8 cellular contexts compared by ENCODE assay signal in genomic region chr19:45440259-45440638, GRCh38. TPM values are rescaled to one million over a fixed set of nuclear protein-coding genes. Genes with fewer than 3 reads are reported as not detected.
DNase-seq lines count a peak whose midpoint lies in the region; ATAC-seq and TF ChIP-seq lines count a peak whose summit lies in the region.

No MANE protein-coding gene starts in this region.

- no peaks in the 10 kb centered on the region for H3K9me3 Mint-ChIP-seq in activated CD4-positive, alpha-beta T cell treated with anti-CD3 and anti-CD28 coated beads, Interleukin-2, amount 10 ng/mL, durations not matched to agents 24 days and 14 days

- H3K27me3 ChIP-seq in ascending aorta: no peaks in the 10 kb centered on the region

- H3K4me1 Mint-ChIP-seq in activated CD4-positive, alpha-beta T cell treated with anti-CD3 and anti-CD28 coated beads, Interleukin-2, amount 10 ng/mL, durations not matched to agents 24 days and 14 days: peaks cover 29% of the 10 kb centered on the region

- DNase-seq in activated CD4-positive, alpha-beta T cell treated with anti-CD3 and anti-CD28 coated beads, Interleukin-2, amount 10 ng/mL, durations not matched to agents 24 days and 14 days: peak; percentile 64
- no peak for DNase-seq in activated CD4-positive, alpha-beta T cell treated with anti-CD3 and anti-CD28 coated beads for 4 hours
- DNase-seq in ascending aorta (ENCODE audit: low spot score in 2 of 2): no peak
- DNase-seq in left kidney (ENCODE audit: low read depth, low spot score): peak; percentile 34
- no peak for DNase-seq in HuH-7 (ENCODE audit: low spot score)
- DNase-seq in AG08395 (ENCODE audit: low spot score): no peak

- peaks cover 5 to 24% of the 10 kb centered on the region in 2 donors for H3K4me1 ChIP-seq in ascending aorta

- no peak for ATAC-seq in GM21528 (IDR thresholded peaks at IDR 0.05; ENCODE audit: low FRiP score, unreplicated experiment)

- H3K36me3 Mint-ChIP-seq in activated CD4-positive, alpha-beta T cell treated with anti-CD3 and anti-CD28 coated beads, Interleukin-2, amount 10 ng/mL, durations not matched to agents 24 days and 14 days (ENCODE audit: low read depth): no peaks in the 10 kb centered on the region

- H3K27ac Mint-ChIP-seq in activated CD4-positive, alpha-beta T cell treated with anti-CD3 and anti-CD28 coated beads, Interleukin-2, amount 10 ng/mL, durations not matched to agents 24 days and 14 days: peak overlapping the region; percentile 83

- peak overlapping the region; percentile 80 for H3K4me3 Mint-ChIP-seq in activated CD4-positive, alpha-beta T cell treated with anti-CD3 and anti-CD28 coated beads, Interleukin-2, amount 10 ng/mL, durations not matched to agents 24 days and 14 days

- H3K4me3 ChIP-seq in ascending aorta: peak overlapping the region; percentile 50 to 87

- H3K27ac ChIP-seq in ascending aorta: peak overlapping the region; percentile 97 to 99
- peak overlapping the region; percentile 96 for H3K27ac ChIP-seq in temporal lobe (ENCODE audit: low read depth, low read length)

- no peaks in the 10 kb centered on the region for H3K36me3 ChIP-seq in ascending aorta

- intact Hi-C loops in activated CD4-positive, alpha-beta T cell treated with anti-CD3 and anti-CD28 coated beads, Interleukin-2, amount 10 ng/mL, durations not matched to agents 24 days and 14 days (cut with micrococcal nuclease): no loop called here
- intact Hi-C loops in ascending aorta (cut with DNase I): no loop called here

- H3K27me3 Mint-ChIP-seq in activated CD4-positive, alpha-beta T cell treated with anti-CD3 and anti-CD28 coated beads, Interleukin-2, amount 10 ng/mL, durations not matched to agents 24 days and 14 days: peaks cover 6% of the 10 kb centered on the region

- TF ChIP-seq CTCF in ascending aorta (IDR thresholded peaks at IDR 0.05): no peak

- H3K9me3 ChIP-seq in ascending aorta: no peaks in the 10 kb centered on the region

RNA-seq across cellular contexts. Expression of gene ERCC1, which starts 16.5 kb away (rescaled TPM):
- total RNA-seq in activated CD4-positive, alpha-beta T cell treated with anti-CD3 and anti-CD28 coated beads, Interleukin-2, amount 10 ng/mL, durations not matched to agents 24 days and 14 days: 123 and 124 TPM in 2 replicates
- 142 TPM for total RNA-seq in ascending aorta
- 43.8 TPM for total RNA-seq in temporal lobe

RNA-seq across cellular contexts. Expression of gene FOSB, which starts 27.5 kb away (rescaled TPM):
- total RNA-seq in activated CD4-positive, alpha-beta T cell treated with anti-CD3 and anti-CD28 coated beads, Interleukin-2, amount 10 ng/mL, durations not matched to agents 24 days and 14 days: 11.3 TPM in 2 replicates
- 511 TPM for total RNA-seq in ascending aorta
- 0.49 TPM for total RNA-seq in temporal lobe

RNA-seq across cellular contexts. Expression of gene POLR1G, which starts 33.8 kb away (rescaled TPM):
- total RNA-seq in activated CD4-positive, alpha-beta T cell treated with anti-CD3 and anti-CD28 coated beads, Interleukin-2, amount 10 ng/mL, durations not matched to agents 24 days and 14 days: 25.3 and 26.5 TPM in 2 replicates
- total RNA-seq in ascending aorta: 3.7 TPM
- total RNA-seq in temporal lobe: 4.2 TPM

RNA-seq across cellular contexts. Expression of gene PPP1R13L, which starts 35.4 kb away (rescaled TPM):
- total RNA-seq in activated CD4-positive, alpha-beta T cell treated with anti-CD3 and anti-CD28 coated beads, Interleukin-2, amount 10 ng/mL, durations not matched to agents 24 days and 14 days: 12.7 and 13.4 TPM in 2 replicates
- total RNA-seq in ascending aorta (27.8 TPM), temporal lobe (0.49 TPM)

RNA-seq across cellular contexts. Expression of gene RTN2, which starts 56.6 kb away (rescaled TPM):
- 2.6 and 2.8 TPM in 2 replicates for total RNA-seq in activated CD4-positive, alpha-beta T cell treated with anti-CD3 and anti-CD28 coated beads, Interleukin-2, amount 10 ng/mL, durations not matched to agents 24 days and 14 days
- total RNA-seq in ascending aorta: 37.1 TPM
- total RNA-seq in temporal lobe: 58.8 TPM

Comparison
In these comparisons a context has a peak if more than half of its experiments do, and no peak if none do; other contexts are left out.
1. DNase-seq: peak in activated CD4-positive, alpha-beta T cell treated with anti-CD3 and anti-CD28 coated beads, Interleukin-2, amount 10 ng/mL, durations not matched to agents 24 days and 14 days (single experiment) and left kidney (single experiment); none in activated CD4-positive, alpha-beta T cell treated with anti-CD3 and anti-CD28 coated beads for 4 hours (0 of 2), ascending aorta (0 of 2), HuH-7 (single experiment) and AG08395 (single experiment).
2. RNA of gene FOSB, which starts 27.5 kb away (total RNA-seq): 511 TPM in ascending aorta (single experiment); 11.3 TPM in activated CD4-positive, alpha-beta T cell treated with anti-CD3 and anti-CD28 coated beads, Interleukin-2, amount 10 ng/mL, durations not matched to agents 24 days and 14 days and 0.49 TPM in temporal lobe (single experiment); every median in the first group is over 10 times any median in the second.